ENCODE assay signal across 32 cellular contexts in genomic region chr13:84683448-84683847, GRCh38.
"Had no signal": no experiment of that assay in that cellular context is flagged by ENCODE, and none has a peak within 500 bp of the region (broad histone marks: within the 10 kb centered on the region; RNA-seq: fewer than 3 reads in every experiment).

No MANE protein-coding gene starts in this region.

- DNase-seq: activated B cell treated with CpG ODN at 0.5 μM for 24 hours; activated CD4-positive, alpha-beta memory T cell treated with anti-CD3 and anti-CD28 coated beads for 36 hours; activated CD4-positive, alpha-beta T cell treated with anti-CD3 and anti-CD28 coated beads for 4 hours; activated CD4-positive, alpha-beta T cell treated with anti-CD3 and anti-CD28 coated beads, Interleukin-2, amount 10 ng/mL, durations not matched to agents 24 days and 14 days; activated CD4-positive, alpha-beta T cell treated with anti-CD3 and anti-CD28 coated beads, Interleukin-2, amount 50 U/mL, for 1 hour; activated CD4-positive, alpha-beta T cell treated with anti-CD3 and anti-CD28 coated beads, Interleukin-2, amount 50 U/mL, for 4 hours; activated CD4-positive, CD25-positive, alpha-beta regulatory T cell treated with anti-CD3 and anti-CD28 coated beads, Interleukin-2, amount 50 U/mL, for 72 hours; activated CD8-positive, alpha-beta memory T cell treated with anti-CD3 and anti-CD28 coated beads, Interleukin-2, amount 50 U/mL, for 4 hours; activated CD8-positive, alpha-beta T cell treated with anti-CD3 and anti-CD28 coated beads for 36 hours; activated effector memory CD4-positive, alpha-beta T cell treated with anti-CD3 and anti-CD28 coated beads, Interleukin-2, amount 50 U/mL, for 16 hours; activated gamma-delta T cell treated with Interleukin-2 at 50 U/mL for 16 hours; activated naive CD4-positive, alpha-beta T cell; activated naive CD4-positive, alpha-beta T cell treated with anti-CD3 and anti-CD28 coated beads for 36 hours; activated naive CD4-positive, alpha-beta T cell treated with anti-CD3 and anti-CD28 coated beads, Interleukin-2, amount 50 U/mL, for 16 hours; activated naive CD8-positive, alpha-beta T cell treated with anti-CD3 and anti-CD28 coated beads for 36 hours; activated T-cell treated with anti-CD3 and anti-CD28 coated beads for 4 hours; activated T-cell treated with anti-CD3 and anti-CD28 coated beads, Interleukin-2, amount 50 U/mL, for 1 hour; activated T-cell treated with anti-CD3 and anti-CD28 coated beads, Interleukin-2, amount 50 U/mL, for 4 hours; activated T-cell treated with anti-CD3 and anti-CD28 coated beads, Interleukin-2, amount 50 U/mL, for 72 hours; amniotic stem cell; aorta; brain microvascular endothelial cell; caudate nucleus; cerebellar nuclear complex; T-cell; T-helper 17 cell had no signal

- H3K9me3 ChIP-seq: adrenal gland, body of pancreas, breast epithelium had no signal

- H3K27me3 ChIP-seq: adrenal gland, body of pancreas, brain microvascular endothelial cell, breast epithelium had no signal

- H3K4me1 ChIP-seq: adrenal gland, breast epithelium had no signal

- ATAC-seq: activated CD8-positive, alpha-beta T cell treated with anti-CD3 and anti-CD28 coated beads for 36 hours; activated naive CD4-positive, alpha-beta T cell treated with anti-CD3 and anti-CD28 coated beads, Interleukin-2, amount 50 U/mL, for 72 hours; activated T-cell treated with anti-CD3 and anti-CD28 coated beads, Interleukin-2, amount 50 U/mL, for 4 hours; activated T-cell treated with anti-CD3 and anti-CD28 coated beads, Interleukin-2, amount 50 U/mL, for 72 hours; activated T-helper 17 cell treated with anti-CD3 and anti-CD28 coated beads, Interleukin-2, amount 50 U/mL, for 72 hours; T-cell; T-helper 17 cell had no signal

- H3K4me3 ChIP-seq: adrenal gland, body of pancreas, breast epithelium had no signal

- H3K27ac ChIP-seq: adrenal gland, body of pancreas, brain microvascular endothelial cell, breast epithelium, VCaP had no signal
